ENCODE assay signal across 1 cellular context in genomic region chr11:88358040-88358431, GRCh38.
TF ChIP-seq lines count a peak whose summit lies in the region.

No MANE protein-coding gene starts in this region.

TF ChIP-seq in GM12878, 131 proteins besides CTCF, POLR2A, EP300 and RAD21 (continued from another document):
- TF ChIP-seq USF2 (IDR thresholded peaks at IDR 0.05; ENCODE audit: borderline replicate concordance, low read depth, low read length) (no peak), ZNF592 (IDR thresholded peaks at IDR 0.05) (no peak), TCF7 (IDR thresholded peaks at IDR 0.05; ENCODE audit: borderline replicate concordance) (no peak), EZH2 (IDR thresholded peaks at IDR 0.05; ENCODE audit: borderline replicate concordance, control insufficient read depth, low read depth, low read length) (no peak), IKZF1 (conservative IDR thresholded peaks at IDR 0.05) (no peak), NR2F1 (conservative IDR thresholded peaks at IDR 0.05) (no peak), PKNOX1 (IDR thresholded peaks at IDR 0.05) (no peak)
